Comparison of ENCODE assay signal across 12 cellular contexts in genomic region chr7:140315498-140316164, GRCh38.
DNase-seq lines count a peak whose midpoint lies in the region; ATAC-seq lines count a peak whose summit lies in the region.
"Had no signal": no experiment of that assay in that cellular context is flagged by ENCODE, and none has a peak within 500 bp of the region (broad histone marks: within the 10 kb centered on the region; RNA-seq: fewer than 3 reads in every experiment).

No MANE protein-coding gene starts in this region.

- H3K27me3 ChIP-seq in mucosa of rectum (ENCODE audit: control insufficient read depth in 2 of 2, insufficient read depth in 2 of 2, low read length in 2 of 2) (no peaks in the 10 kb centered on the region), thymus (ENCODE audit: control insufficient read depth, insufficient read depth) (no peaks in the 10 kb centered on the region)

- H3K9ac ChIP-seq in mucosa of rectum (ENCODE audit: low read depth in 1 of 2, low read length in 2 of 2): peak overlapping the region in 1 of 2 donors; percentile 71

- H3K36me3 ChIP-seq in mucosa of rectum (ENCODE audit: control insufficient read depth in 2 of 2, insufficient read depth in 2 of 2, low read length in 2 of 2): no peaks in the 10 kb centered on the region
- no peaks in the 10 kb centered on the region for H3K36me3 ChIP-seq in thymus (ENCODE audit: control insufficient read depth, insufficient read depth)

- DNase-seq in NCI-H82 (lab: John Stamatoyannopoulos, UW) (peak; percentile 37), NCI-H82 treated with DMSO at 0.1 percent for 48 hours (lab: John Stamatoyannopoulos, UW; ENCODE audit: unreplicated experiment) (no peak), hepatic stellate cell (ENCODE audit: low spot score) (no peak), KG1 (lab: John Stamatoyannopoulos, UW) (no peak)
- DNase-seq: 8988T; central memory CD4-positive, alpha-beta T cell; H7; NCI-H69 had no signal

- peak overlapping the region; percentile 70 for H3K27ac ChIP-seq in cingulate gyrus (ENCODE audit: low read depth, low read length)
- H3K27ac ChIP-seq in mucosa of rectum (ENCODE audit: low read depth in 2 of 2, low read length in 2 of 2): peak overlapping the region; percentile 65 to 82
- H3K27ac ChIP-seq in thymus (ENCODE audit: low read depth): peak overlapping the region; percentile 15

- 91% methylated on average over 15 of the region's 15 CpGs for WGBS in thymus

- H3K9me3 ChIP-seq in mucosa of rectum (ENCODE audit: control insufficient read depth in 2 of 2, low read length in 2 of 2): no peaks in the 10 kb centered on the region
- no peaks in the 10 kb centered on the region for H3K9me3 ChIP-seq in thymus (ENCODE audit: control insufficient read depth)

- peak overlapping the region; percentile 54 to 57 for H3K4me3 ChIP-seq in mucosa of rectum (ENCODE audit: low read length in 2 of 2)
- no peak overlapping the region for H3K4me3 ChIP-seq in thymus (ENCODE audit: low read length)

- no peak for ATAC-seq in GM21786 (IDR thresholded peaks at IDR 0.05; ENCODE audit: unreplicated experiment)

- H3K4me1 ChIP-seq in mucosa of rectum (ENCODE audit: control insufficient read depth in 2 of 2, insufficient read depth in 2 of 2, low read length in 2 of 2) (peaks cover 0 to 21% of the 10 kb centered on the region in 2 donors), thymus (ENCODE audit: control insufficient read depth, insufficient read depth, low read length) (no peaks in the 10 kb centered on the region)

Comparison
In these comparisons a context has a peak if more than half of its experiments do, and no peak if none do; other contexts are left out.
1. H3K27ac ChIP-seq: peak in every context shown above with its lines; median percentile 74 in mucosa of rectum; 70 in cingulate gyrus; 15 in thymus.